Comparison of ENCODE assay signal across 10 cellular contexts in the genomic region with DNA sequence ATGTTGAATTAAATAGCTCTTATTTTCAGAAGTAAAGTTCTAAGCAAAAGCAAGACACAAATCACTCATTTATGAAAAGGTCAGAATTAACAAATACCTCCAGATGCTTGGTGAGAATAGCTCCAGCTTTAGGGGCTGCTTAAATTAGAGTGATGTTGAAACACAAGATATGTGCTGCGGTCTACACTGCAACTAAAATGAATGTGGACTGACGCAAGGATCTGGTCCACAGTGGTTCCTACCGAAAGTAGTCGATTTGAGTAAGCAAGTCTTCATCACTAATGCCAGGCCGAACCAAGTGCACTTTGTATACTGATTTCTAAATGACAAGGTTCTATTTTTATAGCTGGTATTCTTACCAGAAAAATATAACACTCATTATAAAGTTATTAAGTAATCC.
DNase-seq lines count a peak whose midpoint lies in the region; ATAC-seq and TF ChIP-seq lines count a peak whose summit lies in the region.
"Had no signal": no experiment of that assay in that cellular context is flagged by ENCODE, and none has a peak within 500 bp of the region (broad histone marks: within the 10 kb centered on the region; RNA-seq: fewer than 3 reads in every experiment).

No MANE protein-coding gene starts in this region.

- H3K4me1 Mint-ChIP-seq in T-helper 17 cell: peaks cover 37% of the 10 kb centered on the region

- peak overlapping the region; percentile 86 for H3K27ac Mint-ChIP-seq in T-helper 17 cell
- H3K27ac Mint-ChIP-seq: activated naive CD4-positive, alpha-beta T cell treated with anti-CD3 and anti-CD28 coated beads, Interleukin-2, amount 50 U/mL, for 24 hours had no signal

- H3K27me3 Mint-ChIP-seq in T-helper 17 cell: no peaks in the 10 kb centered on the region
- H3K27me3 Mint-ChIP-seq: activated naive CD4-positive, alpha-beta T cell treated with anti-CD3 and anti-CD28 coated beads, Interleukin-2, amount 50 U/mL, for 24 hours; naive B cell had no signal

- in situ Hi-C loops in GM13977 (cut with MboI; ENCODE audit: low pct_unique_long_range_greater_than_20kb, low sequenced_read_pairs, unreplicated experiment): loop anchor here (10.0 kb wide), 1 partner anchor 88 kb away; no protein-coding TSS in a partner anchor

- no peak overlapping the region for H3K4me3 Mint-ChIP-seq in T-helper 17 cell
- H3K4me3 Mint-ChIP-seq: activated naive CD4-positive, alpha-beta T cell treated with anti-CD3 and anti-CD28 coated beads, Interleukin-2, amount 50 U/mL, for 24 hours; naive B cell had no signal

- no peaks in the 10 kb centered on the region for H3K9me3 ChIP-seq in T-helper 17 cell (ENCODE audit: control insufficient read depth, low read length, poor library complexity, severe bottlenecking)

- ATAC-seq in GM19463 (IDR thresholded peaks at IDR 0.05; ENCODE audit: unreplicated experiment): peak; percentile 84
- ATAC-seq in HG03066 (IDR thresholded peaks at IDR 0.05; ENCODE audit: low read depth, unreplicated experiment): peak; percentile 86
- no peak for ATAC-seq in T-helper 17 cell

- no peaks in the 10 kb centered on the region for H3K36me3 Mint-ChIP-seq in T-helper 17 cell (ENCODE audit: low read depth)

- DNase-seq in GM13977 (ENCODE audit: low spot score): peak; percentile 54
- no peak for DNase-seq in T-helper 17 cell
- no peak for DNase-seq in medulla oblongata (ENCODE audit: extremely low spot score)
- DNase-seq in foreskin melanocyte: no peak
- DNase-seq in T-helper 9 cell: no peak
- DNase-seq in NCI-H526 treated with DMSO at 0.1 percent for 48 hours (lab: John Stamatoyannopoulos, UW): no peak
- DNase-seq: naive B cell had no signal

- TF ChIP-seq CTCF in GM13977 (IDR thresholded peaks at IDR 0.05; ENCODE audit: extremely low read depth, insufficient read depth, missing control alignments): no peak
